8 cellular contexts compared by ENCODE assay signal in the genomic region with DNA sequence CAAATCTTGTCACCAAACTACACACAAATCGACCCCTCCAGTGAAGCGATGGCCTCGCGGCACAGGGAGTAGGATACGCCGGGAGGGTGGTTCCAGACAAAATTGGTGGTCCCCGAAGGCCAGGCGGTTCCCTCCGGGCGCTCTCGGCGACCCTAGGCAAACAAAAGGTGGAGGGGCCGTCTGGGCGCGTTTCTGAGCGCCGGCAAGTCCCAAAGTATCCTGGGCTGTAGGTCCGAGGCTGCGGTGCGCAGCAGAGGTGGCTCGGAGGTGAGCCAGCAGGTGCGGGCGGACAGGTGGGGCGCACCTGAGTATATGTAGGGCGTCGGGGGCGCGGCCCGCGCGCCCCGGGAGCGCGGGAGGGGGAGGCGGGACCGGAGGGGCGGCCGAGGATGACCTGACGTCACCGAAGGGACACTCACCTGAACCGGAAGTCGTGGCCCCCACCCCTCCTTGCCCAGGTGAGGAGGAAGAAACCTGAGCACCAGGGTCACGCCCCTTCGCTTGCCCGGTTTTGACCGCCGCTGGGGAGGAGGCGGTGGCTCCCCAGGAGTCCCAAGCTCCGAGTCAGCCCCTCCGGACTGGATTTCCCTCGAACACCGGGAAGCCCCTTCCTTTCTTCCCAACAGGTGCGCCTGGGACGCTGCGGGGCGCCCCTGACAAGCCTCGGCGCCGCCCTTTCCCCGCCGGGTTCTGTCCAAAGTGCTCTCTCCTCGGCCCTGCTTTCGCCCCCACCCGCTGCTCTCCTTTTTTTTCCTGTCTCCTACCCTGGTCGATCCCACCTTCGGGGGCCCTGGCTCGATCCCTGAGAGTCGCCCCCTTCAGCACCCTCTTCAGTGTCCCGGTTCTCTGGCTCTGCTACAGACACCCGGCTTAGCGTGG. TPM values are rescaled to one million over a fixed set of nuclear protein-coding genes. Genes with fewer than 3 reads are reported as not detected.
DNase-seq lines count a peak whose midpoint lies in the region; ATAC-seq and TF ChIP-seq lines count a peak whose summit lies in the region.

A gene with protein sequence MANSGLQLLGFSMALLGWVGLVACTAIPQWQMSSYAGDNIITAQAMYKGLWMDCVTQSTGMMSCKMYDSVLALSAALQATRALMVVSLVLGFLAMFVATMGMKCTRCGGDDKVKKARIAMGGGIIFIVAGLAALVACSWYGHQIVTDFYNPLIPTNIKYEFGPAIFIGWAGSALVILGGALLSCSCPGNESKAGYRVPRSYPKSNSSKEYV (minus strand): TSS at position 287 of the 879 bp plus-strand sequence. CDS start 435 bp downstream, outside the sequence.

- H3K79me1 ChIP-seq in mesendoderm (ENCODE audit: low read length), result peaks cover 9% of the 10 kb centered on the region

- peak; percentile 76 for TF ChIP-seq POLR2A in breast epithelium (IDR thresholded peaks at IDR 0.05)

- H3K36me3 Mint-ChIP-seq in CD4-positive, CD25-positive, alpha-beta regulatory T cell, result no peaks in the 10 kb centered on the region

- peak within 1 kb of the TSS; percentile 80 for H3K4me2 ChIP-seq in mesendoderm (ENCODE audit: low read length)

- peak within 1 kb of the TSS in 2 of 3 donors; percentile 26 to 42 for H3K27ac Mint-ChIP-seq in CD4-positive, CD25-positive, alpha-beta regulatory T cell

- H3K4ac ChIP-seq in mesendoderm (ENCODE audit: low read depth, low read length), result peak within 1 kb of the TSS; percentile 87

- H3K36me3 ChIP-seq in CD4-positive, CD25-positive, alpha-beta regulatory T cell (ENCODE audit: control insufficient read depth, insufficient read depth, low read length), result peaks cover 6% of the 10 kb centered on the region
- no peaks in the 10 kb centered on the region for H3K36me3 ChIP-seq in breast epithelium
- H3K36me3 ChIP-seq in mesendoderm (ENCODE audit: control insufficient read depth, insufficient read depth, low read length), result peaks cover 2% of the 10 kb centered on the region

- WGBS in mesendoderm (ENCODE audit: extremely low coverage, insufficient coverage, low lambda C conversion rate), result no CpG with 5 or more reads among the region's 71 CpGs

- no peak for ATAC-seq in CD4-positive, CD25-positive, alpha-beta regulatory T cell (ENCODE audit: low read depth in 2 of 2)

- peak within 1 kb of the TSS; percentile 99 for H3K56ac ChIP-seq in mesendoderm (ENCODE audit: low read length)

- peaks cover 5 to 32% (median 13%) of the 10 kb centered on the region in 4 donors for H3K4me1 Mint-ChIP-seq in CD4-positive, CD25-positive, alpha-beta regulatory T cell

- no peaks in the 10 kb centered on the region for H3K9me3 ChIP-seq in CD4-positive, CD25-positive, alpha-beta regulatory T cell (ENCODE audit: control insufficient read depth in 2 of 2, low read length in 2 of 2)
- no peaks in the 10 kb centered on the region for H3K9me3 ChIP-seq in breast epithelium

- no peak within 1 kb of the TSS for H2BK15ac ChIP-seq in mesendoderm (replicated peaks; ENCODE audit: low read depth)

- H3K23ac ChIP-seq in mesendoderm (ENCODE audit: low read length), result peak within 1 kb of the TSS; percentile 66

- no peak within 1 kb of the TSS for H3K27ac ChIP-seq in CD4-positive, CD25-positive, alpha-beta regulatory T cell (ENCODE audit: insufficient read depth, low read length, poor library complexity, severe bottlenecking)
- H3K27ac ChIP-seq in breast epithelium (peak within 1 kb of the TSS; percentile 93 to 96), mesendoderm (ENCODE audit: low read depth, low read length) (peak within 1 kb of the TSS; percentile 24)

- no peak for DNase-seq in CD4-positive, CD25-positive, alpha-beta regulatory T cell
- peak; percentile 95 for DNase-seq in NCI-H146 (lab: John Stamatoyannopoulos, UW)
- peak; percentile 93 to 95 for DNase-seq in breast epithelium (ENCODE audit: low spot score in 2 of 2)
- peak; percentile 89 for DNase-seq in mesendoderm
- DNase-seq in NCI-H1694 treated with DMSO at 0.1 percent for 48 hours (lab: John Stamatoyannopoulos, UW), result no peak
- no peak for DNase-seq in glomerular visceral epithelial cell (ENCODE audit: extremely low spot score)
- DNase-seq in activated gamma-delta T cell (lab: John Stamatoyannopoulos, UW), result no peak
- DNase-seq in activated CD8-positive, alpha-beta memory T cell treated with anti-CD3 and anti-CD28 coated beads, Interleukin-2, amount 50 U/mL, for 4 hours, result no peak

- peaks cover 0 to 2% (median 0%) of the 10 kb centered on the region in 7 donors for H3K9me3 Mint-ChIP-seq in CD4-positive, CD25-positive, alpha-beta regulatory T cell

- TF ChIP-seq CTCF in breast epithelium (IDR thresholded peaks at IDR 0.05), result peak; percentile 16 to 28 (median 18)

- H3K9ac ChIP-seq in mesendoderm (ENCODE audit: low read length), result peak within 1 kb of the TSS; percentile 96

- peak within 1 kb of the TSS; percentile 54 for H3K18ac ChIP-seq in mesendoderm (ENCODE audit: low read length)

- peaks cover 34% of the 10 kb centered on the region for H3K4me1 ChIP-seq in CD4-positive, CD25-positive, alpha-beta regulatory T cell (ENCODE audit: control insufficient read depth, insufficient read depth, low read length, poor library complexity, severe bottlenecking)
- peaks cover 0 to 6% of the 10 kb centered on the region in 2 donors for H3K4me1 ChIP-seq in breast epithelium
- peaks cover 5% of the 10 kb centered on the region for H3K4me1 ChIP-seq in mesendoderm (ENCODE audit: control insufficient read depth, low read depth, low read length)

- intact Hi-C loops in breast epithelium (cut with DNase I; ENCODE audit: low total_unique reads), result loop anchor here (2.0 kb wide), 1 partner anchor 44 kb away; a partner anchor contains a TSS

- H3K27me3 ChIP-seq in CD4-positive, CD25-positive, alpha-beta regulatory T cell (ENCODE audit: control insufficient read depth, insufficient read depth, low read length), result peaks cover 6% of the 10 kb centered on the region
- H3K27me3 ChIP-seq in breast epithelium (peaks cover 5 to 12% of the 10 kb centered on the region in 2 donors), mesendoderm (ENCODE audit: insufficient read depth, low read length, poor library complexity) (no peaks in the 10 kb centered on the region)

- H2BK5ac ChIP-seq in mesendoderm (ENCODE audit: low read length), result peak within 1 kb of the TSS; percentile 52

- H2BK120ac ChIP-seq in mesendoderm (ENCODE audit: low read depth, low read length), result no peak within 1 kb of the TSS

- peaks cover 33% of the 10 kb centered on the region for H3K27me3 Mint-ChIP-seq in CD4-positive, CD25-positive, alpha-beta regulatory T cell

- no peak within 1 kb of the TSS for H4K5ac ChIP-seq in mesendoderm (ENCODE audit: low read length)

- peak within 1 kb of the TSS; percentile 92 for H2AK5ac ChIP-seq in mesendoderm (ENCODE audit: low read length)

- peaks cover 25% of the 10 kb centered on the region for H3K79me2 ChIP-seq in mesendoderm (ENCODE audit: control insufficient read depth, insufficient read depth, low read length)

- no peak within 1 kb of the TSS for H3K4me3 ChIP-seq in CD4-positive, CD25-positive, alpha-beta regulatory T cell (ENCODE audit: low read depth, low read length)
- H3K4me3 ChIP-seq in breast epithelium, result peak within 1 kb of the TSS; percentile 38 to 80 (median 69)
- peak within 1 kb of the TSS; percentile 85 for H3K4me3 ChIP-seq in mesendoderm (ENCODE audit: low read length)

- H4K8ac ChIP-seq in mesendoderm (ENCODE audit: low read depth, low read length), result no peak within 1 kb of the TSS

- peak within 1 kb of the TSS; percentile 69 to 90 (median 74) for H3K4me3 Mint-ChIP-seq in CD4-positive, CD25-positive, alpha-beta regulatory T cell

RNA-seq across cellular contexts. Expression of the gene that starts here (rescaled TPM):
- total RNA-seq in CD4-positive, CD25-positive, alpha-beta regulatory T cell, result not detected
- 1 to 10 TPM in 2 of 4 donors, under 1 TPM in 2; 0.55 to 2.0 (median 1.3) TPM for polyA plus RNA-seq in CD4-positive, CD25-positive, alpha-beta regulatory T cell
- 10 to 100 TPM in 2 of 3 donors, 1 to 10 TPM in 1; 5.4 to 95.9 (median 60.0) TPM for total RNA-seq in breast epithelium
- 99.5 TPM for polyA plus RNA-seq in mesendoderm (2013, experiment 1 of 2)
- 96.9 TPM for polyA plus RNA-seq in mesendoderm (2013, experiment 2 of 2)

Comparison
In these comparisons a context has a peak if more than half of its experiments do, and no peak if none do; other contexts are left out.
1. DNase-seq: peak in NCI-H146 (single experiment), breast epithelium (2 of 2) and mesendoderm (single experiment); none in CD4-positive, CD25-positive, alpha-beta regulatory T cell (0 of 3), NCI-H1694 treated with DMSO at 0.1 percent for 48 hours (single experiment), glomerular visceral epithelial cell (single experiment), activated gamma-delta T cell (single experiment) and activated CD8-positive, alpha-beta memory T cell treated with anti-CD3 and anti-CD28 coated beads, Interleukin-2, amount 50 U/mL, for 4 hours (single experiment).